Comparison of ENCODE assay signal across 1 cellular context in genomic region chr4:185344743-185345538, GRCh38.
TF ChIP-seq lines count a peak whose summit lies in the region.

No MANE protein-coding gene starts in this region.

TF ChIP-seq in GM12878, 131 proteins besides CTCF, POLR2A, EP300 and RAD21 (continued from another document):
- TF ChIP-seq ZNF687 (IDR thresholded peaks at IDR 0.05) (0 out of 2 replicates have a peak, but pooled peaks have one; percentile 26), TBL1XR1 (IDR thresholded peaks at IDR 0.05; ENCODE audit: low read depth, low read length) (no peak), TCF3 (IDR thresholded peaks at IDR 0.05; ENCODE audit: borderline replicate concordance, insufficient read depth, low read depth, low read length) (peak; percentile 46; the same call in 1 of the 2 replicates), NR2F1 (conservative IDR thresholded peaks at IDR 0.05) (no peak), IKZF1 (conservative IDR thresholded peaks at IDR 0.05) (peak; percentile 47), RELB (IDR thresholded peaks at IDR 0.05; ENCODE audit: low read depth) (no peak), ZNF24 (IDR thresholded peaks at IDR 0.05) (no peak), HDAC6 (IDR thresholded peaks at IDR 0.05; ENCODE audit: unreplicated experiment) (no peak), SMAD5 (IDR thresholded peaks at IDR 0.05; ENCODE audit: low read depth) (no peak), PML (IDR thresholded peaks at IDR 0.05; ENCODE audit: low read length) (0 out of 2 replicates have a peak, but pooled peaks have one; percentile 21), NFIC (IDR thresholded peaks at IDR 0.05; ENCODE audit: low read depth, low read length) (peak; percentile 84), JUNB (IDR thresholded peaks at IDR 0.05) (peak; percentile 55), CBX5 (IDR thresholded peaks at IDR 0.05; ENCODE audit: low read depth) (0 out of 2 replicates have a peak, but pooled peaks have one; percentile 64), CBFB (IDR thresholded peaks at IDR 0.05; ENCODE audit: low read depth) (no peak), EED (IDR thresholded peaks at IDR 0.05; ENCODE audit: low read depth) (peak; percentile 93), MEF2B (IDR thresholded peaks at IDR 0.05; ENCODE audit: partially characterized antibody, poor library complexity, severe bottlenecking) (peak; percentile 59), MTA2 (IDR thresholded peaks at IDR 0.05; ENCODE audit: low read depth) (no peak), ZBED1 (IDR thresholded peaks at IDR 0.05; ENCODE audit: borderline replicate concordance) (peak; percentile 55), KLF5 (IDR thresholded peaks at IDR 0.05; ENCODE audit: partially characterized antibody) (peak; percentile 32)
- TF ChIP-seq, protein P1, sequence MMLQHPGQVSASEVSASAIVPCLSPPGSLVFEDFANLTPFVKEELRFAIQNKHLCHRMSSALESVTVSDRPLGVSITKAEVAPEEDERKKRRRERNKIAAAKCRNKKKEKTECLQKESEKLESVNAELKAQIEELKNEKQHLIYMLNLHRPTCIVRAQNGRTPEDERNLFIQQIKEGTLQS (IDR thresholded peaks at IDR 0.05; ENCODE audit: borderline replicate concordance, extremely low read depth, low read depth, low read length), result no peak
TF ChIP-seq in GM12878: peak in this region for 32.
